ENCODE assay signal across 14 cellular contexts in the genomic region with DNA sequence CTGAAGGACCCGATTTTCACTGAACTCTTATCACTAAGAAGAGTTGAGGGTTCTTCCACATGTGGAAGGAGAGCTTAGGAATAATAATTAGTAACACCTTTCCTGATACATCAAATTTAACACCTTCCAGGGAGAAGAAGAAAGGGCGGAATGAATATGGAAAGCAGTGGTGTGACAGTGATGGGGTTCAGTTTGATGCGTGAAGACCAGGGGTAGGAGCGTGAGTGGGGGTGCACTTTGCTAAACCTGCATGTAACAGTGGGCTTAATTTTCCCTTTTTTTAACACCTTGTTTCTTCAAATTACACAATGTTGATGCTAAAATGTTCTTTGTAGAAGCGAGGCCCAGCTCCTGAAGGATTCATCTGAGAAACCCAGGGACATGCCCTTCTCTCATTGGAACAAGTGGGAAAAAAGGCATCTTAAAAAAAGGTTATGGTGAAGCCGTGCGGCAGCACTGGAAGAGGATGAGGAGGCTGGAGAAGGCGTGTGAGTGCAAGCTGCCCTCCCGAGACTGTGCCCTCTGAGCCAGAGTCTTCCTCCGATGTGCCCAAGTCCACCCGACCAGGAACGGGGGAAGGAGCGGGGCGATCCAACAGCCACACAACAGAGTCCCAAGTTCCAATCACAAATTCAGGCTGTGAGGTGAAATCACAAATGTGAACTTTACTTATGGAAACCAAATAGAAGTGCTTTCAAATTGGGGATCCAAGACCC.
DNase-seq lines count a peak whose midpoint lies in the region; ATAC-seq and TF ChIP-seq lines count a peak whose summit lies in the region.
"Had no signal": no experiment of that assay in that cellular context is flagged by ENCODE, and none has a peak within 500 bp of the region (broad histone marks: within the 10 kb centered on the region; RNA-seq: fewer than 3 reads in every experiment).

No MANE protein-coding gene starts in this region.

- peaks cover 32% of the 10 kb centered on the region for H3K36me3 Mint-ChIP-seq in activated CD4-positive, alpha-beta T cell treated with anti-CD3 and anti-CD28 coated beads, Interleukin-2, amount 10 ng/mL, durations not matched to agents 24 days and 14 days (ENCODE audit: low read depth)
- no peaks in the 10 kb centered on the region for H3K36me3 Mint-ChIP-seq in glutamatergic neuron (ENCODE audit: unreplicated experiment)
- peaks cover 25% of the 10 kb centered on the region for H3K36me3 Mint-ChIP-seq in stimulated activated memory B cell treated with anti-CD40 and anti-IgM and Interleukin-4, amounts not matched to agents 10 μg/mL and 1 μg/mL and 100 μg/mL, for 72 hours

- no peaks in the 10 kb centered on the region for H3K27me3 Mint-ChIP-seq in activated CD4-positive, alpha-beta T cell treated with anti-CD3 and anti-CD28 coated beads, Interleukin-2, amount 10 ng/mL, durations not matched to agents 24 days and 14 days
- H3K27me3 Mint-ChIP-seq in glutamatergic neuron (ENCODE audit: unreplicated experiment) = peaks cover 12% of the 10 kb centered on the region
- no peaks in the 10 kb centered on the region for H3K27me3 Mint-ChIP-seq in stimulated activated memory B cell treated with anti-CD40 and anti-IgM and Interleukin-4, amounts not matched to agents 10 μg/mL and 1 μg/mL and 100 μg/mL, for 72 hours

- TF ChIP-seq CTCF in RWPE1 (conservative IDR thresholded peaks at IDR 0.05; ENCODE audit: low read depth) = no peak
- TF ChIP-seq CTCF in glutamatergic neuron (IDR thresholded peaks at IDR 0.05; ENCODE audit: partially characterized antibody, unreplicated experiment) = no peak
- TF ChIP-seq CTCF in heart right ventricle (IDR thresholded peaks at IDR 0.05) = no peak

- 0 out of 2 replicates have a peak overlapping the region, but pooled peaks have one; percentile 23 for H3K27ac ChIP-seq in RWPE1
- H3K27ac ChIP-seq in heart right ventricle = peak overlapping the region in 1 of 10 donors; percentile 98
- H3K27ac ChIP-seq: testis had no signal

- H3K27me3 ChIP-seq in heart right ventricle = no peaks in the 10 kb centered on the region
- H3K27me3 ChIP-seq: testis had no signal

- no peak overlapping the region for H3K4me3 Mint-ChIP-seq in activated CD4-positive, alpha-beta T cell treated with anti-CD3 and anti-CD28 coated beads, Interleukin-2, amount 10 ng/mL, durations not matched to agents 24 days and 14 days
- H3K4me3 Mint-ChIP-seq in glutamatergic neuron (ENCODE audit: unreplicated experiment) = no peak overlapping the region
- no peak overlapping the region for H3K4me3 Mint-ChIP-seq in stimulated activated memory B cell treated with anti-CD40 and anti-IgM and Interleukin-4, amounts not matched to agents 10 μg/mL and 1 μg/mL and 100 μg/mL, for 72 hours

- no peak for ATAC-seq in stimulated activated memory B cell treated with anti-CD40 and anti-IgM and Interleukin-4, amounts not matched to agents 10 μg/mL and 1 μg/mL and 100 μg/mL, for 72 hours
- ATAC-seq in heart right ventricle = no peak

- H3K9me3 Mint-ChIP-seq in activated CD4-positive, alpha-beta T cell treated with anti-CD3 and anti-CD28 coated beads, Interleukin-2, amount 10 ng/mL, durations not matched to agents 24 days and 14 days = no peaks in the 10 kb centered on the region
- H3K9me3 Mint-ChIP-seq in glutamatergic neuron (ENCODE audit: unreplicated experiment) = peaks cover 21% of the 10 kb centered on the region
- H3K9me3 Mint-ChIP-seq in stimulated activated memory B cell treated with anti-CD40 and anti-IgM and Interleukin-4, amounts not matched to agents 10 μg/mL and 1 μg/mL and 100 μg/mL, for 72 hours = no peaks in the 10 kb centered on the region

- peaks cover 11 to 71% (median 31%) of the 10 kb centered on the region in 9 donors for H3K4me1 ChIP-seq in heart right ventricle

- DNase-seq in activated CD4-positive, alpha-beta T cell treated with anti-CD3 and anti-CD28 coated beads, Interleukin-2, amount 10 ng/mL, durations not matched to agents 24 days and 14 days = no peak
- no peak for DNase-seq in activated CD4-positive, alpha-beta T cell treated with anti-CD3 and anti-CD28 coated beads, Interleukin-2, amount 50 U/mL, for 1 hour
- DNase-seq in RWPE1 (ENCODE audit: low spot score) = no peak
- no peak for DNase-seq in glutamatergic neuron
- DNase-seq in NK-92 (lab: John Stamatoyannopoulos, UW; ENCODE audit: unreplicated experiment) = no peak
- no peak for DNase-seq in stimulated activated CD4-positive, alpha-beta T cell treated with anti-CD3 and anti-CD28 coated beads, Interleukin-2, amount 100 ng/mL, for 48 hours
- no peak for DNase-seq in heart right ventricle
- DNase-seq: amniotic stem cell; kidney glomerular epithelial cell; NCI-H1436 treated with DMSO at 0.1 percent for 48 hours; NCI-H446 treated with DMSO at 0.1 percent for 48 hours; stimulated activated CD4-positive, alpha-beta T cell treated with anti-CD3 and anti-CD28 coated beads, Interleukin-12 subunit alpha, Interleukin-12 subunit beta, amount 100 ng/mL, for 4 hours; testis had no signal

- peaks cover 47% of the 10 kb centered on the region for H3K4me1 Mint-ChIP-seq in activated CD4-positive, alpha-beta T cell treated with anti-CD3 and anti-CD28 coated beads, Interleukin-2, amount 10 ng/mL, durations not matched to agents 24 days and 14 days
- peaks cover 55% of the 10 kb centered on the region for H3K4me1 Mint-ChIP-seq in glutamatergic neuron (ENCODE audit: low read depth, unreplicated experiment)
- peaks cover 65% of the 10 kb centered on the region for H3K4me1 Mint-ChIP-seq in stimulated activated memory B cell treated with anti-CD40 and anti-IgM and Interleukin-4, amounts not matched to agents 10 μg/mL and 1 μg/mL and 100 μg/mL, for 72 hours

- POLR2A ChIA-PET in RWPE1 (lab: Yijun Ruan, JAX; ENCODE audit: low non-redundant PET) = no interaction called here

- peaks cover 0 to 12% (median 0%) of the 10 kb centered on the region in 9 donors for H3K36me3 ChIP-seq in heart right ventricle

- WGBS in heart right ventricle, 2 donors = 92 to 93% methylated on average over 14 of the region's 14 CpGs

- H3K9me3 ChIP-seq in heart right ventricle = no peaks in the 10 kb centered on the region
- H3K9me3 ChIP-seq: testis had no signal

- peak overlapping the region; percentile 51 for H3K27ac Mint-ChIP-seq in activated CD4-positive, alpha-beta T cell treated with anti-CD3 and anti-CD28 coated beads, Interleukin-2, amount 10 ng/mL, durations not matched to agents 24 days and 14 days
- peak overlapping the region; percentile 38 for H3K27ac Mint-ChIP-seq in glutamatergic neuron (ENCODE audit: unreplicated experiment)
- peak overlapping the region; percentile 96 for H3K27ac Mint-ChIP-seq in stimulated activated memory B cell treated with anti-CD40 and anti-IgM and Interleukin-4, amounts not matched to agents 10 μg/mL and 1 μg/mL and 100 μg/mL, for 72 hours

- no peak overlapping the region for H3K4me3 ChIP-seq in heart right ventricle
- H3K4me3 ChIP-seq: testis had no signal

- intact Hi-C loops in activated CD4-positive, alpha-beta T cell treated with anti-CD3 and anti-CD28 coated beads, Interleukin-2, amount 10 ng/mL, durations not matched to agents 24 days and 14 days (cut with micrococcal nuclease) = loop anchor here (2.0 kb wide), 1 partner anchor 15 kb away; no protein-coding TSS in a partner anchor
- intact Hi-C loops in heart right ventricle (cut with DNase I) = loop anchor here in 3 of 10 donors (5.0 to 10.0 kb wide), 4 partner anchors 44 to 161 kb away; no protein-coding TSS in a partner anchor

- CTCF ChIA-PET in RWPE1 (lab: Yijun Ruan, JAX) = no interaction called here

Comparison
In these comparisons a context has a peak if more than half of its experiments do, and no peak if none do; other contexts are left out.
1. H3K27ac Mint-ChIP-seq: peak in every context shown above with its lines; median percentile 96 in stimulated activated memory B cell treated with anti-CD40 and anti-IgM and Interleukin-4, amounts not matched to agents 10 μg/mL and 1 μg/mL and 100 μg/mL, for 72 hours; 51 in activated CD4-positive, alpha-beta T cell treated with anti-CD3 and anti-CD28 coated beads, Interleukin-2, amount 10 ng/mL, durations not matched to agents 24 days and 14 days; 38 in glutamatergic neuron.